ENCODE assay signal across 30 cellular contexts in genomic region chr15:42352401-42352800, GRCh38.
"Had no signal": no experiment of that assay in that cellular context is flagged by ENCODE, and none has a peak within 500 bp of the region (broad histone marks: within the 10 kb centered on the region; RNA-seq: fewer than 3 reads in every experiment).

No MANE protein-coding gene starts in this region.

- H3K9ac ChIP-seq: neural progenitor cell had no signal

- H3K4me1 Mint-ChIP-seq: immature natural killer cell; memory B cell; mesothelial cell of epicardium; naive B cell; natural killer cell; nephron progenitor cell; neural progenitor cell; stimulated activated memory B cell treated with anti-CD40 and anti-IgM and Interleukin-4, amounts not matched to agents 10 μg/mL and 1 μg/mL and 100 μg/mL, for 72 hours; stimulated activated naive CD8-positive, alpha-beta T cell treated with anti-CD3 and anti-CD28 coated beads, Interleukin-15, amount 100 ng/mL, for 72 hours had no signal

- H3K36me3 ChIP-seq: neural progenitor cell, ovary had no signal

- H3K27me3 Mint-ChIP-seq: memory B cell; naive B cell; progenitor cell of endocrine pancreas; stimulated activated memory B cell treated with anti-CD40 and anti-IgM and Interleukin-4, amounts not matched to agents 10 μg/mL and 1 μg/mL and 100 μg/mL, for 72 hours; stimulated activated naive CD8-positive, alpha-beta T cell treated with anti-CD3 and anti-CD28 coated beads, Interleukin-15, amount 100 ng/mL, for 72 hours had no signal

- DNase-seq: hypothalamus; immature natural killer cell; kidney; left ventricle myocardium inferior; naive B cell; natural killer cell; nephron progenitor cell; occipital lobe; right lobe of liver; stimulated activated CD4-positive, alpha-beta T cell treated with anti-CD3 and anti-CD28 coated beads, Interleukin-1b, Interleukin-23, amount 100 ng/mL, for 48 hours; stimulated activated CD4-positive, alpha-beta T cell treated with anti-CD3 and anti-CD28 coated beads, Interleukin-2, amount 100 ng/mL, for 48 hours; stimulated activated CD4-positive, alpha-beta T cell treated with anti-CD3 and anti-CD28 coated beads, Interleukin-4, amount 100 ng/mL, for 4 hours; stimulated activated CD8-positive, alpha-beta memory T cell treated with anti-CD3 and anti-CD28 coated beads, Interleukin-4, amount 100 ng/mL, for 48 hours; stimulated activated naive CD4-positive, alpha-beta T cell treated with Interleukin-2 at 50 U/mL for 16 hours; stimulated activated naive CD8-positive, alpha-beta T cell treated with anti-CD3 and anti-CD28 coated beads, Interleukin-15, amount 100 ng/mL, for 72 hours; substantia nigra; thyroid gland; transverse colon; upper lobe of left lung had no signal

- H3K36me3 Mint-ChIP-seq: natural killer cell, neural progenitor cell had no signal

- H3K9me3 Mint-ChIP-seq: immature natural killer cell; memory B cell; mesothelial cell of epicardium; naive B cell; natural killer cell; nephron progenitor cell; neural progenitor cell; stimulated activated memory B cell treated with anti-CD40 and anti-IgM and Interleukin-4, amounts not matched to agents 10 μg/mL and 1 μg/mL and 100 μg/mL, for 72 hours; stimulated activated naive CD8-positive, alpha-beta T cell treated with anti-CD3 and anti-CD28 coated beads, Interleukin-15, amount 100 ng/mL, for 72 hours had no signal

- H3K27me3 ChIP-seq: neural progenitor cell, neutrophil, ovary, right atrium auricular region, right lobe of liver, thyroid gland, transverse colon, upper lobe of left lung, vagina had no signal

- H3K9me3 ChIP-seq: left ventricle myocardium inferior, neutrophil, ovary, right atrium auricular region, right lobe of liver, thyroid gland, transverse colon, upper lobe of left lung, vagina had no signal

- H3K4me3 ChIP-seq: left ventricle myocardium inferior, lung, neural progenitor cell, ovary, right atrium auricular region, right lobe of liver, smooth muscle cell, thyroid gland, transverse colon, upper lobe of left lung, vagina had no signal

- H3K4me3 Mint-ChIP-seq: immature natural killer cell; memory B cell; mesothelial cell of epicardium; naive B cell; natural killer cell; nephron progenitor cell; neural progenitor cell; stimulated activated memory B cell treated with anti-CD40 and anti-IgM and Interleukin-4, amounts not matched to agents 10 μg/mL and 1 μg/mL and 100 μg/mL, for 72 hours; stimulated activated naive CD8-positive, alpha-beta T cell treated with anti-CD3 and anti-CD28 coated beads, Interleukin-15, amount 100 ng/mL, for 72 hours had no signal

- H3K27ac ChIP-seq: left ventricle myocardium inferior, neural progenitor cell, neutrophil, ovary, right atrium auricular region, right lobe of liver, thyroid gland, transverse colon, upper lobe of left lung, vagina had no signal

- H3K4me2 ChIP-seq: neural progenitor cell, smooth muscle cell had no signal

- ATAC-seq: natural killer cell; right lobe of liver; stimulated activated memory B cell treated with anti-CD40 and anti-IgM and Interleukin-4, amounts not matched to agents 10 μg/mL and 1 μg/mL and 100 μg/mL, for 72 hours; stimulated activated naive CD8-positive, alpha-beta T cell treated with anti-CD3 and anti-CD28 coated beads, Interleukin-15, amount 100 ng/mL, for 72 hours had no signal

- H2AFZ ChIP-seq: neural progenitor cell had no signal

- H3K27ac Mint-ChIP-seq: immature natural killer cell; memory B cell; mesothelial cell of epicardium; natural killer cell; nephron progenitor cell; neural progenitor cell; stimulated activated memory B cell treated with anti-CD40 and anti-IgM and Interleukin-4, amounts not matched to agents 10 μg/mL and 1 μg/mL and 100 μg/mL, for 72 hours had no signal

- H3K4me1 ChIP-seq: left ventricle myocardium inferior, neural progenitor cell, right lobe of liver, thyroid gland, transverse colon, upper lobe of left lung, vagina had no signal
